ENCODE assay signal across 1 cellular context in genomic region chr11:60870733-60871377, GRCh38.
TF ChIP-seq lines count a peak whose summit lies in the region.

No MANE protein-coding gene starts in this region.

TF ChIP-seq in IMR-90, 13 proteins besides CTCF, POLR2A, EP300 and RAD21:
- TF ChIP-seq, protein P1, sequence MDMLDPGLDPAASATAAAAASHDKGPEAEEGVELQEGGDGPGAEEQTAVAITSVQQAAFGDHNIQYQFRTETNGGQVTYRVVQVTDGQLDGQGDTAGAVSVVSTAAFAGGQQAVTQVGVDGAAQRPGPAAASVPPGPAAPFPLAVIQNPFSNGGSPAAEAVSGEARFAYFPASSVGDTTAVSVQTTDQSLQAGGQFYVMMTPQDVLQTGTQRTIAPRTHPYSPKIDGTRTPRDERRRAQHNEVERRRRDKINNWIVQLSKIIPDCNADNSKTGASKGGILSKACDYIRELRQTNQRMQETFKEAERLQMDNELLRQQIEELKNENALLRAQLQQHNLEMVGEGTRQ (IDR thresholded peaks at IDR 0.05; ENCODE audit: low read depth, low read length): no peak
- TF ChIP-seq NFE2L2 (IDR thresholded peaks at IDR 0.05; ENCODE audit: low read depth, low read length) (no peak), FOS (IDR thresholded peaks at IDR 0.05; ENCODE audit: low read depth, low read length) (no peak), MAZ (IDR thresholded peaks at IDR 0.05; ENCODE audit: borderline replicate concordance, low read depth, low read length) (no peak), CHD1 (IDR thresholded peaks at IDR 0.05; ENCODE audit: low read depth, low read length) (no peak), MXI1 (IDR thresholded peaks at IDR 0.05; ENCODE audit: borderline replicate concordance, low read depth, low read length) (no peak), CEBPB (IDR thresholded peaks at IDR 0.05; ENCODE audit: low read depth, low read length) (no peak), RCOR1 (IDR thresholded peaks at IDR 0.05; ENCODE audit: insufficient replicate concordance, low read length) (no peak), RFX5 (IDR thresholded peaks at IDR 0.05; ENCODE audit: low read depth, low read length) (no peak), SMC3 (IDR thresholded peaks at IDR 0.05; ENCODE audit: low read depth, low read length) (no peak), MAFK (IDR thresholded peaks at IDR 0.05; ENCODE audit: low read depth, low read length) (no peak), BHLHE40 (IDR thresholded peaks at IDR 0.05; ENCODE audit: low read depth, low read length) (no peak)
- TF ChIP-seq, protein P2, sequence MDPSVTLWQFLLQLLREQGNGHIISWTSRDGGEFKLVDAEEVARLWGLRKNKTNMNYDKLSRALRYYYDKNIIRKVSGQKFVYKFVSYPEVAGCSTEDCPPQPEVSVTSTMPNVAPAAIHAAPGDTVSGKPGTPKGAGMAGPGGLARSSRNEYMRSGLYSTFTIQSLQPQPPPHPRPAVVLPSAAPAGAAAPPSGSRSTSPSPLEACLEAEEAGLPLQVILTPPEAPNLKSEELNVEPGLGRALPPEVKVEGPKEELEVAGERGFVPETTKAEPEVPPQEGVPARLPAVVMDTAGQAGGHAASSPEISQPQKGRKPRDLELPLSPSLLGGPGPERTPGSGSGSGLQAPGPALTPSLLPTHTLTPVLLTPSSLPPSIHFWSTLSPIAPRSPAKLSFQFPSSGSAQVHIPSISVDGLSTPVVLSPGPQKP (IDR thresholded peaks at IDR 0.05; ENCODE audit: borderline replicate concordance, low read depth, low read length): no peak
TF ChIP-seq in IMR-90: peak in this region for 0.
